8 cellular contexts compared by ENCODE assay signal in the genomic region with DNA sequence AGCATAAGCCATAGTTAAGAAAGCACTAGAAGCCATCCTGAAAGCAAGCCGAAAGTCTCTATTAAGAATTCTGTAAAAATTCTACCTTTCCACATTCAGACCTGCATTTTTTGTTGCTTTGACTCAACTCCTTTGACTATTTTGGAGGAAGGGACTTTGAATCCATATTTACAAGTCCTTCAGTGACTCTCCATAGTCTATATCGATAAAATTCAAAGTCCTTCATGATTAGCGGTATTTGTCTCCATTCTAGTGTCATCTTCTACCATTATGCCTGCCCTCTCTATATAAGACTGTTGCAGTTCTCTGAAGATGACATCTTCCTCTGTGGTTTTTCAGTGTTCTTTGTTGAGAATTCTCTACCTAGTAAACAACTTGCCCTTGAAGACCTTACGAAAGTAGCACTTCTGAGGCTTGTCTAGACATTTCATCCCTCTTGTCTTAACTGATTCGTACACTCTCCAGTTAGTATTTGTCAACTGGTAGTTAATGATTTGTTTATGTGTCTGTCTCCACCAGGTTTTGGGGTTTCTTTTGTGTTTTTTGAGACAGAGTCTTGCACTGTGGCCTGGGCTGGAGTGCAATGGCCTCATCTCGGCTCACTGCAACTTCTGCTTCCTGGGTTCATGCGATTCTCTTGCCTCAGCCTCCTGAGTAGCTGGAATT. TPM values are rescaled to one million over a fixed set of nuclear protein-coding genes. Genes with fewer than 3 reads are reported as not detected.
DNase-seq lines count a peak whose midpoint lies in the region; ATAC-seq, FAIRE-seq and TF ChIP-seq lines count a peak whose summit lies in the region.

No MANE protein-coding gene starts in this region.

- H3K36me3 ChIP-seq in HepG2 (replicated peaks in 1 of 2; ENCODE audit: control insufficient read depth in 1 of 2, insufficient read depth in 2 of 2, low read length in 2 of 2) (no peaks in the 10 kb centered on the region; a peak in 1 of 5 replicates), right lobe of liver (no peaks in the 10 kb centered on the region), muscle layer of colon (ENCODE audit: insufficient read depth, low read length) (no peaks in the 10 kb centered on the region)

- H3K79me2 ChIP-seq in HepG2 (ENCODE audit: insufficient read depth, low read length), result peaks cover 56% of the 10 kb centered on the region

- WGBS in HepG2 (ENCODE audit: low lambda C conversion rate), result 28% methylated on average over 7 of the region's 7 CpGs
- WGBS in right lobe of liver (ENCODE audit: insufficient coverage, low coverage, low lambda C conversion rate, missing lambda C conversion rate), result 62% methylated on average over 6 of the region's 7 CpGs

- H3K4me1 Mint-ChIP-seq in activated T-cell treated with anti-CD3 and anti-CD28 coated beads, Interleukin-2, amount 50 U/mL, for 72 hours (ENCODE audit: low read depth), result peaks cover 59% of the 10 kb centered on the region

- no peak for FAIRE-seq in HepG2 (lab: Jason Lieb, UNC)

- H3K4me1 ChIP-seq in HepG2 (ENCODE audit: insufficient read depth, low read length) (peaks cover 71% of the 10 kb centered on the region), right lobe of liver (peaks cover 0 to 12% (median 0%) of the 10 kb centered on the region in 4 donors), muscle layer of colon (ENCODE audit: insufficient read depth, low read length) (peaks cover 24% of the 10 kb centered on the region)

- no peaks in the 10 kb centered on the region for H3K9me3 ChIP-seq in HepG2 (ENCODE audit: low read length)
- no peaks in the 10 kb centered on the region for H3K9me3 ChIP-seq in right lobe of liver
- H3K9me3 ChIP-seq in muscle layer of colon (ENCODE audit: low read length), result no peaks in the 10 kb centered on the region

- H3K27me3 ChIP-seq in HepG2 (ENCODE audit: control insufficient read depth in 1 of 2, insufficient read depth in 2 of 2, low read length in 2 of 2) (no peaks in the 10 kb centered on the region; a peak in 1 of 5 replicates), right lobe of liver (no peaks in the 10 kb centered on the region), muscle layer of colon (ENCODE audit: control insufficient read depth in 1 of 2, insufficient read depth in 2 of 2, low read length in 2 of 2) (no peaks in the 10 kb centered on the region)

- no peak for TF ChIP-seq EP300 in HepG2 (IDR thresholded peaks at IDR 0.05; ENCODE audit: low read depth in 2 of 2, low read length in 2 of 2)
- TF ChIP-seq EP300 in HepG2 (CRISPR knock-in tag; IDR thresholded peaks at IDR 0.05; ENCODE audit: borderline replicate concordance), result no peak

- peak overlapping the region; percentile 37 for H3K27ac ChIP-seq in HepG2 (ENCODE audit: extremely low read length, insufficient read depth, low read length)
- peak overlapping the region in 1 of 3 donors; percentile 93 for H3K27ac ChIP-seq in right lobe of liver
- no peak overlapping the region for H3K27ac ChIP-seq in muscle layer of colon (ENCODE audit: low read depth, low read length)

- H3K27ac Mint-ChIP-seq in activated T-cell treated with anti-CD3 and anti-CD28 coated beads, Interleukin-2, amount 50 U/mL, for 72 hours, result peak overlapping the region; percentile 100

- peaks cover 6% of the 10 kb centered on the region for H3K27me3 Mint-ChIP-seq in activated T-cell treated with anti-CD3 and anti-CD28 coated beads, Interleukin-2, amount 50 U/mL, for 72 hours (ENCODE audit: low read depth)

- H3K4me3 Mint-ChIP-seq in activated T-cell treated with anti-CD3 and anti-CD28 coated beads, Interleukin-2, amount 50 U/mL, for 72 hours, result peak overlapping the region; percentile 93 to 100

- POLR2A ChIA-PET in HepG2 (lab: Yijun Ruan, JAX), result no interaction called here

- H3K36me3 Mint-ChIP-seq in activated T-cell treated with anti-CD3 and anti-CD28 coated beads, Interleukin-2, amount 50 U/mL, for 72 hours (ENCODE audit: insufficient read depth in 2 of 2), result peaks cover 0 to 5% of the 10 kb centered on the region in 2 donors

- intact Hi-C loops in HepG2 (cut with micrococcal nuclease; ENCODE audit: unreplicated experiment), result loop anchor here (2.0 to 5.0 kb wide), 3 partner anchors 32 to 187 kb away; no protein-coding TSS in a partner anchor
- intact Hi-C loops in right lobe of liver (cut with DNase I), result no loop called here

- H4K20me1 ChIP-seq in HepG2 (ENCODE audit: insufficient read depth, low read length), result peaks cover 19% of the 10 kb centered on the region

- no peak for TF ChIP-seq RAD21 in HepG2 (CRISPR knock-in tag; IDR thresholded peaks at IDR 0.05)

- H3K9me3 Mint-ChIP-seq in activated T-cell treated with anti-CD3 and anti-CD28 coated beads, Interleukin-2, amount 50 U/mL, for 72 hours, result no peaks in the 10 kb centered on the region

- in situ Hi-C loops in HepG2 (cut with HindIII; ENCODE audit: extremely low pct_ligation_motif_present, low pct_unique_long_range_greater_than_20kb), result no loop called here

- H3K4me2 ChIP-seq in HepG2 (ENCODE audit: low read depth, low read length), result peak overlapping the region; percentile 77

- no TSS peak for BruUV-seq in HepG2 (replicated peaks; lab: Mats Ljungman, UMichigan)

- TF ChIP-seq POLR2A in HepG2 (IDR thresholded peaks at IDR 0.05; ENCODE audit: insufficient read depth in 1 of 2, low read depth in 2 of 2, low read length in 2 of 2), result no peak
- no peak for TF ChIP-seq POLR2A in right lobe of liver (IDR thresholded peaks at IDR 0.05)

- no peak for TF ChIP-seq CTCF in HepG2 (CRISPR knock-in tag; IDR thresholded peaks at IDR 0.05)
- no peak for TF ChIP-seq CTCF in right lobe of liver (IDR thresholded peaks at IDR 0.05)

- ATAC-seq in HepG2 (no peak), right lobe of liver (no peak), HG03045 (IDR thresholded peaks at IDR 0.05; ENCODE audit: unreplicated experiment) (peak; percentile 43)
- ATAC-seq in activated T-cell treated with anti-CD3 and anti-CD28 coated beads, Interleukin-2, amount 50 U/mL, for 72 hours (replicated peaks in 1 of 2), result peak; percentile 11 to 14

- H3K9ac ChIP-seq in HepG2 (ENCODE audit: insufficient read depth, low read depth, low read length) (peak overlapping the region; percentile 87; the same call in 1 of the 2 replicates), muscle layer of colon (ENCODE audit: low read length) (peak overlapping the region; percentile 75)

- H3K4me3 ChIP-seq in HepG2 (replicated peaks in 1 of 3; ENCODE audit: insufficient read depth in 1 of 3, low read depth in 2 of 3, low read length in 3 of 3), result peak overlapping the region; percentile 72 to 84 (median 81); a peak in 5 of 6 replicates
- H3K4me3 ChIP-seq in right lobe of liver, result no peak overlapping the region
- peak overlapping the region in 1 of 2 donors; percentile 25 for H3K4me3 ChIP-seq in muscle layer of colon (ENCODE audit: low read depth in 1 of 2, low read length in 2 of 2)

- DNase-seq in HepG2 (ENCODE audit: low spot score) (no peak), right lobe of liver (no peak), kidney tubule cell (ENCODE audit: low spot score) (no peak), medulla oblongata (ENCODE audit: extremely low spot score) (no peak), UCSD-AML1 (lab: John Stamatoyannopoulos, UW; ENCODE audit: unreplicated experiment) (no peak)
- peak in 1 of 2 donors; percentile 14 for DNase-seq in activated T-cell treated with anti-CD3 and anti-CD28 coated beads, Interleukin-2, amount 50 U/mL, for 72 hours

- CTCF ChIA-PET in HepG2 (lab: Yijun Ruan, JAX; ENCODE audit: low intra/inter-chr PET ratio, low total read pairs), result no interaction called here

- no peak overlapping the region for H2AFZ ChIP-seq in HepG2 (ENCODE audit: low read length)

RNA-seq across cellular contexts. Expression of gene CCSER2, which starts 1.7 kb away (rescaled TPM):
- total RNA-seq in HepG2 (2016; rRNA removed; fragmentation: Illumina TruSeq; extraction: Trizol), result 17.2 and 17.4 TPM in 2 replicates
- total RNA-seq in HepG2 (2016; cell fraction: cytosol; rRNA removed; fragmentation: Illumina TruSeq; extraction: Trizol; ENCODE audit: low read depth), result 69.9 and 70.2 TPM in 2 replicates
- 16.5 and 16.8 TPM in 2 replicates for total RNA-seq in HepG2 (2016; cell fraction: insoluble cytoplasmic fraction; rRNA removed; fragmentation: Illumina TruSeq; extraction: Trizol)
- 51.3 and 63.0 TPM in 2 replicates for total RNA-seq in HepG2 (2016; cell fraction: membrane; rRNA removed; fragmentation: Illumina TruSeq; extraction: Trizol)
- total RNA-seq in HepG2 (2016; cell fraction: nucleus; rRNA removed; fragmentation: Illumina TruSeq; extraction: Trizol), result 32.8 and 34.4 TPM in 2 replicates
- 10.3 and 13.3 TPM in 2 replicates for polyA plus RNA-seq in HepG2 (2011; rRNA removed)
- 5.2 and 10.1 TPM in 2 replicates for polyA plus RNA-seq in HepG2 (2011; cell fraction: cytosol; rRNA removed)
- 3.7 and 4.9 TPM in 2 replicates for polyA plus RNA-seq in HepG2 (2011; cell fraction: nucleus; rRNA removed)
- polyA plus RNA-seq in HepG2 (2012), result 8.4 and 10.2 TPM in 2 replicates
- 2.9 and 3.1 TPM in 2 replicates for polyA plus RNA-seq in HepG2 (2016; cell fraction: cytosol; fragmentation: Illumina TruSeq; extraction: Trizol; ENCODE audit: low read depth)
- 16.8 and 17.9 TPM in 2 replicates for polyA plus RNA-seq in HepG2 (2016; cell fraction: insoluble cytoplasmic fraction; fragmentation: Illumina TruSeq; extraction: Trizol; ENCODE audit: low read depth)
- 8.0 and 10.5 TPM in 2 replicates for polyA plus RNA-seq in HepG2 (2016; cell fraction: membrane; fragmentation: Illumina TruSeq; extraction: Trizol; ENCODE audit: low read depth)
- 12.8 and 13.0 TPM in 2 replicates for polyA plus RNA-seq in HepG2 (2016; cell fraction: nucleus; fragmentation: Illumina TruSeq; extraction: Trizol; ENCODE audit: insufficient read depth, low read depth)
- 6.3 and 10.3 TPM in 2 replicates for polyA minus RNA-seq in HepG2 (2011; rRNA and poly(A)+ RNA removed; ENCODE audit: low replicate concordance)
- polyA minus RNA-seq in HepG2 (2011; cell fraction: cytosol; rRNA and poly(A)+ RNA removed), result 17.7 and 24.0 TPM in 2 replicates
- polyA minus RNA-seq in HepG2 (2011; cell fraction: nucleus; rRNA and poly(A)+ RNA removed), result 59.5 and 72.5 TPM in 2 replicates
- total RNA-seq in right lobe of liver, result 10 to 100 TPM; 18.2 to 28.8 (median 25.9) TPM
- 10 to 100 TPM; 93.7 to 99.1 TPM for total RNA-seq in activated T-cell treated with anti-CD3 and anti-CD28 coated beads, Interleukin-2, amount 50 U/mL, for 72 hours

Comparison
In these comparisons a context has a peak if more than half of its experiments do, and no peak if none do; other contexts are left out.
1. H3K4me3 ChIP-seq: peak in HepG2 (3 of 3); none in right lobe of liver (0 of 3).
2. ATAC-seq: peak in HG03045 (single experiment) and activated T-cell treated with anti-CD3 and anti-CD28 coated beads, Interleukin-2, amount 50 U/mL, for 72 hours (2 of 2); none in HepG2 (single experiment) and right lobe of liver (0 of 4).